In genomic region chr1:150235852-150236613, GRCh38 we compare ENCODE assay signal across 1 cellular context.
TF ChIP-seq lines count a peak whose summit lies in the region.

Gene ANP32E, minus strand, starts transcription at chr1:150236112. Its CDS starts 326 bp downstream, at chr1:150235786.

TF ChIP-seq in WTC11, 78 proteins besides CTCF, POLR2A, EP300 and RAD21 (continued from another document):
- TF ChIP-seq ARID4B (CRISPR knock-in tag; IDR thresholded peaks at IDR 0.05; ENCODE audit: borderline replicate concordance) (peak; percentile 56; the same call in 1 of the 2 replicates), ZNF281 (CRISPR knock-in tag; IDR thresholded peaks at IDR 0.05) (peak; percentile 51; the same call in 1 of the 2 replicates), SMAD4 (CRISPR knock-in tag; IDR thresholded peaks at IDR 0.05) (no peak), ZNF423 (CRISPR knock-in tag; IDR thresholded peaks at IDR 0.05) (no peak), ATF1 (CRISPR knock-in tag; IDR thresholded peaks at IDR 0.05) (no peak), ESRRA (CRISPR knock-in tag; IDR thresholded peaks at IDR 0.05; ENCODE audit: borderline replicate concordance) (no peak), MLX (CRISPR knock-in tag; IDR thresholded peaks at IDR 0.05) (no peak), E2F5 (CRISPR knock-in tag; IDR thresholded peaks at IDR 0.05) (peak; percentile 91), CREM (CRISPR knock-in tag; IDR thresholded peaks at IDR 0.05) (peak; percentile 80; the same call in 1 of the 2 replicates), ZSCAN18 (CRISPR knock-in tag; IDR thresholded peaks at IDR 0.05) (no peak), STAT6 (CRISPR knock-in tag; conservative IDR thresholded peaks at IDR 0.05; ENCODE audit: low read depth) (no peak), ZNF219 (CRISPR knock-in tag; IDR thresholded peaks at IDR 0.05; ENCODE audit: borderline replicate concordance) (no peak), ZNF232 (CRISPR knock-in tag; IDR thresholded peaks at IDR 0.05) (no peak), MAX (CRISPR knock-in tag; IDR thresholded peaks at IDR 0.05) (peak; percentile 71; the same call in 1 of the 2 replicates), E2F1 (CRISPR knock-in tag; IDR thresholded peaks at IDR 0.05) (no peak), PREB (CRISPR knock-in tag; IDR thresholded peaks at IDR 0.05; ENCODE audit: borderline replicate concordance) (no peak), AR (CRISPR knock-in tag; IDR thresholded peaks at IDR 0.05) (no peak), PRDM15 (CRISPR knock-in tag; IDR thresholded peaks at IDR 0.05) (no peak), NFE2L1 (CRISPR knock-in tag; IDR thresholded peaks at IDR 0.05) (peak; percentile 94), FOXP4 (CRISPR knock-in tag; IDR thresholded peaks at IDR 0.05) (peak; percentile 83)
